ENCODE assay signal across 28 cellular contexts in genomic region chr12:130770413-130771028, GRCh38. TPM values are rescaled to one million over a fixed set of nuclear protein-coding genes. Genes with fewer than 3 reads are reported as not detected.
"Had no signal": no experiment of that assay in that cellular context is flagged by ENCODE, and none has a peak within 500 bp of the region (broad histone marks: within the 10 kb centered on the region; RNA-seq: fewer than 3 reads in every experiment).

No MANE protein-coding gene starts in this region.

- H3K4me1 Mint-ChIP-seq: central memory CD8-positive, alpha-beta T cell had no signal

- H3K27me3 ChIP-seq: tibial nerve had no signal

- FAIRE-seq: colon, endothelial cell of umbilical vein, small intestine, TTC549, urothelium cell line had no signal

- H3K9me3 Mint-ChIP-seq: activated CD4-positive, alpha-beta memory T cell treated with anti-CD3 and anti-CD28 coated beads for 36 hours; activated naive CD8-positive, alpha-beta T cell treated with anti-CD3 and anti-CD28 coated beads, Interleukin-2, amount 10 ng/mL, durations not matched to agents 7 days and 5 days; central memory CD8-positive, alpha-beta T cell; neural crest cell; stimulated activated effector memory CD8-positive, alpha-beta T cell treated with anti-CD3 and anti-CD28 coated beads, Interleukin-12 subunit alpha, Interleukin-12 subunit beta, amount 100 ng/mL, for 72 hours; T-helper 2 cell treated with Interferon-gamma antibody and Interleukin-4, amounts not matched to agents 5 μg/mL and 100 μg/mL, for 36 hours had no signal

- H3K79me2 ChIP-seq: hepatocyte had no signal

- ATAC-seq: esophagus mucosa; mucosa of descending colon; sciatic nerve; stimulated activated effector memory CD8-positive, alpha-beta T cell treated with anti-CD3 and anti-CD28 coated beads, Interleukin-12 subunit alpha, Interleukin-12 subunit beta, amount 100 ng/mL, for 72 hours had no signal

- H3K4me2 ChIP-seq: hepatocyte had no signal

- H3K4me3 ChIP-seq: breast epithelium, hepatocyte, mucosa of descending colon, stomach, suprapubic skin, tibial nerve had no signal

- H3K4me3 Mint-ChIP-seq: activated CD4-positive, alpha-beta memory T cell treated with anti-CD3 and anti-CD28 coated beads for 36 hours; activated naive CD8-positive, alpha-beta T cell treated with anti-CD3 and anti-CD28 coated beads, Interleukin-2, amount 10 ng/mL, durations not matched to agents 7 days and 5 days; central memory CD8-positive, alpha-beta T cell; neural crest cell; stimulated activated effector memory CD8-positive, alpha-beta T cell treated with anti-CD3 and anti-CD28 coated beads, Interleukin-12 subunit alpha, Interleukin-12 subunit beta, amount 100 ng/mL, for 72 hours; T-helper 2 cell treated with Interferon-gamma antibody and Interleukin-4, amounts not matched to agents 5 μg/mL and 100 μg/mL, for 36 hours had no signal

- H3K27ac Mint-ChIP-seq: activated CD4-positive, alpha-beta memory T cell treated with anti-CD3 and anti-CD28 coated beads for 36 hours; activated naive CD8-positive, alpha-beta T cell treated with anti-CD3 and anti-CD28 coated beads, Interleukin-2, amount 10 ng/mL, durations not matched to agents 7 days and 5 days; stimulated activated effector memory CD8-positive, alpha-beta T cell treated with anti-CD3 and anti-CD28 coated beads, Interleukin-12 subunit alpha, Interleukin-12 subunit beta, amount 100 ng/mL, for 72 hours; T-helper 2 cell treated with Interferon-gamma antibody and Interleukin-4, amounts not matched to agents 5 μg/mL and 100 μg/mL, for 36 hours had no signal

- H3K4me1 ChIP-seq: breast epithelium had no signal

- H3K36me3 ChIP-seq: breast epithelium, stomach, suprapubic skin, tibial nerve had no signal

- H3K9me3 ChIP-seq: breast epithelium, mucosa of descending colon, stomach, suprapubic skin, tibial nerve had no signal

- H3K27ac ChIP-seq: breast epithelium, hepatocyte, stomach, suprapubic skin, tibial nerve had no signal

- H3K36me3 Mint-ChIP-seq: activated naive CD8-positive, alpha-beta T cell treated with anti-CD3 and anti-CD28 coated beads, Interleukin-2, amount 10 ng/mL, durations not matched to agents 7 days and 5 days; stimulated activated effector memory CD8-positive, alpha-beta T cell treated with anti-CD3 and anti-CD28 coated beads, Interleukin-12 subunit alpha, Interleukin-12 subunit beta, amount 100 ng/mL, for 72 hours had no signal

- DNase-seq: activated CD4-positive, alpha-beta memory T cell treated with anti-CD3 and anti-CD28 coated beads for 36 hours; activated CD4-positive, alpha-beta T cell treated with anti-CD3 and anti-CD28 coated beads for 4 hours; activated CD4-positive, CD25-positive, alpha-beta regulatory T cell; activated naive CD4-positive, alpha-beta T cell treated with Interleukin-2 at 50 U/mL for 16 hours; activated naive CD8-positive, alpha-beta T cell treated with anti-CD3 and anti-CD28 coated beads, Interleukin-2, amount 10 ng/mL, durations not matched to agents 7 days and 5 days; activated T-cell treated with anti-CD3 and anti-CD28 coated beads, Interleukin-2, amount 50 U/mL, for 48 hours; amniotic stem cell; effector memory CD4-positive, alpha-beta T cell; foreskin melanocyte; mucosa of descending colon; small intestine; stimulated activated CD4-positive, alpha-beta T cell treated with anti-CD3 and anti-CD28 coated beads, Interleukin-2, amount 100 ng/mL, for 24 hours; stomach had no signal

- H2AFZ ChIP-seq: hepatocyte had no signal

RNA-seq across cellular contexts. Expression of gene RIMBP2, which starts 54.4 kb away (rescaled TPM):
- total RNA-seq: activated naive CD8-positive, alpha-beta T cell treated with anti-CD3 and anti-CD28 coated beads, Interleukin-2, amount 10 ng/mL, durations not matched to agents 7 days and 5 days; dermis microvascular lymphatic vessel endothelial cell; endothelial cell of umbilical vein had no signal
